Comparison of ENCODE assay signal across 1 cellular context in the genomic region with DNA sequence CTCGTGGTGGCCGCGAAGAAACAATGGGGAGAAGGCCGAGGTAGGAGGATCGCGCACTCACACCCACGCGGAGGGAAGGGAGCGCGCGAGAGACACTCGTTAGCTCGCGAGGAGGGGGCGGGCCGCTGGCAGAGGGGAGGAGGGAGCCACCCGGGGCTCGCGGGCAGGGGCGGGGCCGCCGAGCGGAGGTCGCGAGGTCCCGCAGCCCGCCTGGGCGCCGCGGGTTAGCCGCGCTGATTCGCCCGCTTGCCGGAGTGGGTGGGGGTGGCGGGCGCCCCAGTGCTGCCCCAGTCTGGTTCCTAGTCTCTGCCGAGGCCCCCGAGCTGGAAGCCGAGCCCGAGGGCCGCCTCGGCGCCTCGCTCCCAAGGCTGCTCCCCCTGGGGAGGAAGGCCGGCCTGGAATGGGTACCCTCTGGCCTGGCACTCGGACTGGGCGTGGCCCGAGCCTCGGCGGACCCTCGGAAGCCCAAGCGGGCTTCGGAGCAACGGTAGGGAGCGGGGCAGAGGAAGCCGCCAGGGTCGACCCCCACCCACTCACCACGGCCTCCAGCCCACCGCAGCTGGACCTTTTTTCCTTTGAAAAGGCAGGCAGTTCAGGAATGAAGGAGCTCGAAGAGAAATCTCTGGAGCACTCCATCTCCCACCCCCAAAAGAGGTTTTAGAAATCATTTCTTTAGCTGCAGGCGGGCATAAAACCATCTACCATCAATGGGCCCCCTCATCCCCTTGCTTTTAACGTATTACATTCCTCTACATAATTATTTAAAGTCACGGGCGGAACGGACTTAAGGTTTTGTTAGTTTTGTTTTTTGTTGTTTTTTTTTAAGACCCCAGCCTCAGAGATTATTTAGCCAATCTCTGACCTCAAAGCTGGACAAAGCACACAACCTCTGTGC.
TF ChIP-seq lines count a peak whose summit lies in the region.

No MANE protein-coding gene starts in this region.

TF ChIP-seq in HEK293, 187 proteins besides CTCF, POLR2A, EP300 and RAD21 (continued from another document and continues in another):
- TF ChIP-seq, protein P1, sequence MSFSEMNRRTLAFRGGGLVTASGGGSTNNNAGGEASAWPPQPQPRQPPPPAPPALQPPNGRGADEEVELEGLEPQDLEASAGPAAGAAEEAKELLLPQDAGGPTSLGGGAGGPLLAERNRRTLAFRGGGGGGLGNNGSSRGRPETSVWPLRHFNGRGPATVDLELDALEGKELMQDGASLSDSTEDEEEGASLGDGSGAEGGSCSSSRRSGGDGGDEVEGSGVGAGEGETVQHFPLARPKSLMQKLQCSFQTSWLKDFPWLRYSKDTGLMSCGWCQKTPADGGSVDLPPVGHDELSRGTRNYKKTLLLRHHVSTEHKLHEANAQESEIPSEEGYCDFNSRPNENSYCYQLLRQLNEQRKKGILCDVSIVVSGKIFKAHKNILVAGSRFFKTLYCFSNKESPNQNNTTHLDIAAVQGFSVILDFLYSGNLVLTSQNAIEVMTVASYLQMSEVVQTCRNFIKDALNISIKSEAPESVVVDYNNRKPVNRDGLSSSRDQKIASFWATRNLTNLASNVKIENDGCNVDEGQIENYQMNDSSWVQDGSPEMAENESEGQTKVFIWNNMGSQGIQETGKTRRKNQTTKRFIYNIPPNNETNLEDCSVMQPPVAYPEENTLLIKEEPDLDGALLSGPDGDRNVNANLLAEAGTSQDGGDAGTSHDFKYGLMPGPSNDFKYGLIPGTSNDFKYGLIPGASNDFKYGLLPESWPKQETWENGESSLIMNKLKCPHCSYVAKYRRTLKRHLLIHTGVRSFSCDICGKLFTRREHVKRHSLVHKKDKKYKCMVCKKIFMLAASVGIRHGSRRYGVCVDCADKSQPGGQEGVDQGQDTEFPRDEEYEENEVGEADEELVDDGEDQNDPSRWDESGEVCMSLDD (tag by site-specific recombination; IDR thresholded peaks at IDR 0.05) = peak; percentile 32; the same call in 1 of the 2 replicates
- peak; percentile 59; the same call in 1 of the 2 replicates for TF ChIP-seq ZNF660 (tag by site-specific recombination; IDR thresholded peaks at IDR 0.05)
- no peak for TF ChIP-seq ZNF654 (tag by site-specific recombination; IDR thresholded peaks at IDR 0.05; ENCODE audit: low read depth)
- TF ChIP-seq SETDB1 (IDR thresholded peaks at IDR 0.05; ENCODE audit: insufficient read length, low read length) = no peak
- TF ChIP-seq ZNF10 (tag by site-specific recombination; IDR thresholded peaks at IDR 0.05) = 0 out of 2 replicates have a peak, but pooled peaks have one; percentile 23
- peak; percentile 29; the same call in 1 of the 2 replicates for TF ChIP-seq ZBTB20 (tag by site-specific recombination; IDR thresholded peaks at IDR 0.05)
- TF ChIP-seq SP2 (tag by site-specific recombination; IDR thresholded peaks at IDR 0.05) = 0 out of 2 replicates have a peak, but pooled peaks have one; percentile 30
- TF ChIP-seq ZNF664 (tag by site-specific recombination; IDR thresholded peaks at IDR 0.05) = no peak
- no peak for TF ChIP-seq SP7 (tag by site-specific recombination; IDR thresholded peaks at IDR 0.05)
- TF ChIP-seq, protein P2, sequence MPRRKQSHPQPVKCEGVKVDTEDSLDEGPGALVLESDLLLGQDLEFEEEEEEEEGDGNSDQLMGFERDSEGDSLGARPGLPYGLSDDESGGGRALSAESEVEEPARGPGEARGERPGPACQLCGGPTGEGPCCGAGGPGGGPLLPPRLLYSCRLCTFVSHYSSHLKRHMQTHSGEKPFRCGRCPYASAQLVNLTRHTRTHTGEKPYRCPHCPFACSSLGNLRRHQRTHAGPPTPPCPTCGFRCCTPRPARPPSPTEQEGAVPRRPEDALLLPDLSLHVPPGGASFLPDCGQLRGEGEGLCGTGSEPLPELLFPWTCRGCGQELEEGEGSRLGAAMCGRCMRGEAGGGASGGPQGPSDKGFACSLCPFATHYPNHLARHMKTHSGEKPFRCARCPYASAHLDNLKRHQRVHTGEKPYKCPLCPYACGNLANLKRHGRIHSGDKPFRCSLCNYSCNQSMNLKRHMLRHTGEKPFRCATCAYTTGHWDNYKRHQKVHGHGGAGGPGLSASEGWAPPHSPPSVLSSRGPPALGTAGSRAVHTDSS (tag by site-specific recombination; IDR thresholded peaks at IDR 0.05) = no peak; the same call in 1 of the 2 replicates
- TF ChIP-seq ZNF184 (tag by site-specific recombination; IDR thresholded peaks at IDR 0.05) = no peak
- no peak for TF ChIP-seq ZNF433 (tag by site-specific recombination; IDR thresholded peaks at IDR 0.05; ENCODE audit: low read depth)
- TF ChIP-seq OSR2 (tag by site-specific recombination; IDR thresholded peaks at IDR 0.05) = no peak
- 0 out of 2 replicates have a peak, but pooled peaks have one; percentile 33 for TF ChIP-seq KLF8 (tag by site-specific recombination; IDR thresholded peaks at IDR 0.05)
- no peak for TF ChIP-seq ZNF324 (tag by site-specific recombination; IDR thresholded peaks at IDR 0.05)
- peak; percentile 78 for TF ChIP-seq ZNF600 (tag by site-specific recombination; IDR thresholded peaks at IDR 0.05)
- peak; percentile 37; the same call in 1 of the 2 replicates for TF ChIP-seq EGR2 (tag by site-specific recombination; IDR thresholded peaks at IDR 0.05; ENCODE audit: low read depth)
- 0 out of 2 replicates have a peak, but pooled peaks have one; percentile 13 for TF ChIP-seq ZBTB48 (tag by site-specific recombination; IDR thresholded peaks at IDR 0.05)
- TF ChIP-seq, protein P3, sequence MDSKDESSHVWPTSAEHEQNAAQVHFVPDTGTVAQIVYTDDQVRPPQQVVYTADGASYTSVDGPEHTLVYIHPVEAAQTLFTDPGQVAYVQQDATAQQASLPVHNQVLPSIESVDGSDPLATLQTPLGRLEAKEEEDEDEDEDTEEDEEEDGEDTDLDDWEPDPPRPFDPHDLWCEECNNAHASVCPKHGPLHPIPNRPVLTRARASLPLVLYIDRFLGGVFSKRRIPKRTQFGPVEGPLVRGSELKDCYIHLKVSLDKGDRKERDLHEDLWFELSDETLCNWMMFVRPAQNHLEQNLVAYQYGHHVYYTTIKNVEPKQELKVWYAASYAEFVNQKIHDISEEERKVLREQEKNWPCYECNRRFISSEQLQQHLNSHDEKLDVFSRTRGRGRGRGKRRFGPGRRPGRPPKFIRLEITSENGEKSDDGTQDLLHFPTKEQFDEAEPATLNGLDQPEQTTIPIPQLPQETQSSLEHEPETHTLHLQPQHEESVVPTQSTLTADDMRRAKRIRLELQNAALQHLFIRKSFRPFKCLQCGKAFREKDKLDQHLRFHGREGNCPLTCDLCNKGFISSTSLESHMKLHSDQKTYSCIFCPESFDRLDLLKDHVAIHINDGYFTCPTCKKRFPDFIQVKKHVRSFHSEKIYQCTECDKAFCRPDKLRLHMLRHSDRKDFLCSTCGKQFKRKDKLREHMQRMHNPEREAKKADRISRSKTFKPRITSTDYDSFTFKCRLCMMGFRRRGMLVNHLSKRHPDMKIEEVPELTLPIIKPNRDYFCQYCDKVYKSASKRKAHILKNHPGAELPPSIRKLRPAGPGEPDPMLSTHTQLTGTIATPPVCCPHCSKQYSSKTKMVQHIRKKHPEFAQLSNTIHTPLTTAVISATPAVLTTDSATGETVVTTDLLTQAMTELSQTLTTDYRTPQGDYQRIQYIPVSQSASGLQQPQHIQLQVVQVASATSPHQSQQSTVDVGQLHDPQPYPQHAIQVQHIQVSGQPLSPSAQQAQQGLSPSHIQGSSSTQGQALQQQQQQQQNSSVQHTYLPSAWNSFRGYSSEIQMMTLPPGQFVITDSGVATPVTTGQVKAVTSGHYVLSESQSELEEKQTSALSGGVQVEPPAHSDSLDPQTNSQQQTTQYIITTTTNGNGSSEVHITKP (tag by site-specific recombination; IDR thresholded peaks at IDR 0.05) = peak; percentile 63
- TF ChIP-seq PATZ1 (tag by site-specific recombination; IDR thresholded peaks at IDR 0.05) = peak; percentile 45; the same call in 1 of the 2 replicates
- TF ChIP-seq ZNF791 (tag by site-specific recombination; IDR thresholded peaks at IDR 0.05) = no peak
- TF ChIP-seq, protein P4, sequence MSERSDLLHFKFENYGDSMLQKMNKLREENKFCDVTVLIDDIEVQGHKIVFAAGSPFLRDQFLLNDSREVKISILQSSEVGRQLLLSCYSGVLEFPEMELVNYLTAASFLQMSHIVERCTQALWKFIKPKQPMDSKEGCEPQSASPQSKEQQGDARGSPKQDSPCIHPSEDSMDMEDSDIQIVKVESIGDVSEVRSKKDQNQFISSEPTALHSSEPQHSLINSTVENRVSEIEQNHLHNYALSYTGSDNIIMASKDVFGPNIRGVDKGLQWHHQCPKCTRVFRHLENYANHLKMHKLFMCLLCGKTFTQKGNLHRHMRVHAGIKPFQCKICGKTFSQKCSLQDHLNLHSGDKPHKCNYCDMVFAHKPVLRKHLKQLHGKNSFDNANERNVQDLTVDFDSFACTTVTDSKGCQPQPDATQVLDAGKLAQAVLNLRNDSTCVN (tag by site-specific recombination; optimal IDR thresholded peaks at IDR 0.05) = no peak
- TF ChIP-seq ZNF521 (tag by site-specific recombination; IDR thresholded peaks at IDR 0.05) = no peak
- peak; percentile 61 for TF ChIP-seq KLF9 (tag by site-specific recombination; IDR thresholded peaks at IDR 0.05; ENCODE audit: low read depth)
- no peak for TF ChIP-seq YY2 (tag by site-specific recombination; IDR thresholded peaks at IDR 0.05)
- TF ChIP-seq, protein P5, sequence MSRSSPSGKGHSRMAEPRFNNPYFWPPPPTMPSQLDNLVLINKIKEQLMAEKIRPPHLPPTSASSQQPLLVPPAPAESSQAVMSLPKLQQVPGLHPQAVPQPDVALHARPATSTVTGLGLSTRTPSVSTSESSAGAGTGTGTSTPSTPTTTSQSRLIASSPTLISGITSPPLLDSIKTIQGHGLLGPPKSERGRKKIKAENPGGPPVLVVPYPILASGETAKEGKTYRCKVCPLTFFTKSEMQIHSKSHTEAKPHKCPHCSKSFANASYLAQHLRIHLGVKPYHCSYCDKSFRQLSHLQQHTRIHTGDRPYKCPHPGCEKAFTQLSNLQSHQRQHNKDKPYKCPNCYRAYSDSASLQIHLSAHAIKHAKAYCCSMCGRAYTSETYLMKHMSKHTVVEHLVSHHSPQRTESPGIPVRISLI (tag by site-specific recombination; IDR thresholded peaks at IDR 0.05) = no peak
- TF ChIP-seq ZFP41 (tag by site-specific recombination; IDR thresholded peaks at IDR 0.05; ENCODE audit: borderline replicate concordance) = no peak
- no peak for TF ChIP-seq ZNF623 (tag by site-specific recombination; IDR thresholded peaks at IDR 0.05)
- TF ChIP-seq ZNF214 (tag by site-specific recombination; IDR thresholded peaks at IDR 0.05; ENCODE audit: borderline replicate concordance) = no peak
- TF ChIP-seq HOXC10 (CRISPR knock-in tag; IDR thresholded peaks at IDR 0.05) = 0 out of 2 replicates have a peak, but pooled peaks have one; percentile 57
- no peak for TF ChIP-seq REST (tag by site-specific recombination; IDR thresholded peaks at IDR 0.05)
- no peak for TF ChIP-seq TSHZ1 (tag by site-specific recombination; IDR thresholded peaks at IDR 0.05; ENCODE audit: borderline replicate concordance)
- TF ChIP-seq ZNF785 (tag by site-specific recombination; IDR thresholded peaks at IDR 0.05) = peak; percentile 92
